ENCODE assay signal across 8 cellular contexts in the genomic region with DNA sequence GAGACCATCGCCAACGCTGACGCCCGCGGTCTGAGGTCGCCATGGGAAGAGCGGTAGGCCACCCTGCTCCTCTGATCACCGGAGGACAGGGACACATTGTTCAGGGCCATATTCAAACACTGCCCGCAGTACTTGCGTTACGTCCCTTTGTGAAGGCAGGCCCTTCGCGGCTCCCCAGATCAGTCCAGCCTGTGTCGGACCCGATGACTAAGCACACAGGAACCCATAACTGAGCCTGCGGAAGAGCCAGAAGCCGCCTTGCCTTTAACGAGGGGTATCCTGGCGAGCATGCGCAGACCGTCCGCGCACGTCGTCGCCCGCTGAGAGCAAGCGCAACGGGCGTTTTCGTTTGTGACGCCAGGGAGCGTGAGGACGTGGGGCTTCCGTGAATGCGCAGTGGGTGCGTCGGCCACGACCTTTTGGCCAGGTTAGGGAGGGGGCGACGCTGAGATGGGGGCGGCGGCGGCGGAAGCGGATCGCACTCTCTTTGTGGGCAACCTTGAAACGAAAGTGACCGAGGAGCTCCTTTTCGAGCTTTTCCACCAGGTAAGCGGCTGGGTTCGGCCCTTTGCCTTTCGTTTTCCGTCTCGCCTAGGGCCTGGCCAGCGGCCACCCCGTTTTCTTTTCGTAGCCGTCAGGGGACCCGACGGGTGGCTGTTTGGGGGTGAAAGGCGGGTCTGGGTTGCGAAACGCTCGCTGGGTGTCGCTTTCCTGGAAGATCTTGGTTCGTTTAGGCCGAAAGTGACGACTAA. TPM values are rescaled to one million over a fixed set of nuclear protein-coding genes. Genes with fewer than 3 reads are reported as not detected.
DNase-seq lines count a peak whose midpoint lies in the region; ATAC-seq and TF ChIP-seq lines count a peak whose summit lies in the region.

A gene with protein sequence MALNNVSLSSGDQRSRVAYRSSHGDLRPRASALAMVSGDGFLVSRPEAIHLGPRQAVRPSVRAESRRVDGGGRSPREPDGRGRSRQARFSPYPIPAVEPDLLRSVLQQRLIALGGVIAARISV (minus strand): TSS at position 290 of the 752 bp plus-strand sequence. CDS start 180 bp downstream, at position 110.
A gene with protein sequence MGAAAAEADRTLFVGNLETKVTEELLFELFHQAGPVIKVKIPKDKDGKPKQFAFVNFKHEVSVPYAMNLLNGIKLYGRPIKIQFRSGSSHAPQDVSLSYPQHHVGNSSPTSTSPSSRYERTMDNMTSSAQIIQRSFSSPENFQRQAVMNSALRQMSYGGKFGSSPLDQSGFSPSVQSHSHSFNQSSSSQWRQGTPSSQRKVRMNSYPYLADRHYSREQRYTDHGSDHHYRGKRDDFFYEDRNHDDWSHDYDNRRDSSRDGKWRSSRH (plus strand): TSS at position 445 of the 752 bp plus-strand sequence. CDS start 6 bp downstream, at position 451.

- intact Hi-C loops in dorsolateral prefrontal cortex (cut with DNase I) (loop anchor here (1.0 to 10.0 kb wide), 3 partner anchors 38 to 626 kb away; a partner anchor contains a TSS), right lobe of liver (cut with DNase I) (no loop called here)

- no peaks in the 10 kb centered on the region for H3K36me3 ChIP-seq in right lobe of liver

- peaks cover 0 to 47% (median 6%) of the 10 kb centered on the region in 4 donors for H3K4me1 ChIP-seq in right lobe of liver

- no peaks in the 10 kb centered on the region for H3K27me3 ChIP-seq in dorsolateral prefrontal cortex
- no peaks in the 10 kb centered on the region for H3K27me3 ChIP-seq in right lobe of liver

- TF ChIP-seq POLR2A in right lobe of liver (IDR thresholded peaks at IDR 0.05), result peak; percentile 98

- H3K4me3 ChIP-seq in dorsolateral prefrontal cortex (peak within 1 kb of the TSS; percentile 63 to 99 (median 89)), right lobe of liver (peak within 1 kb of the TSS; percentile 56 to 78 (median 64))

- no peaks in the 10 kb centered on the region for H3K9me3 ChIP-seq in right lobe of liver

- H3K27ac ChIP-seq in dorsolateral prefrontal cortex, result peak within 1 kb of the TSS; percentile 78 to 99 (median 96)
- peak within 1 kb of the TSS; percentile 97 to 99 (median 97) for H3K27ac ChIP-seq in right lobe of liver

- 0% methylated on average over 15 of the region's 69 CpGs for WGBS in right lobe of liver (ENCODE audit: insufficient coverage, low coverage, low lambda C conversion rate, missing lambda C conversion rate)

- peak in 32 of 56 donors; percentile 3 to 52 (median 22) for TF ChIP-seq CTCF in dorsolateral prefrontal cortex (IDR thresholded peaks at IDR 0.05 in 54 of 56, conservative IDR thresholded peaks at IDR 0.05 in 2 of 56; ENCODE audit: low read depth in 1 of 56, partially characterized antibody in 56 of 56)
- TF ChIP-seq CTCF in right lobe of liver (IDR thresholded peaks at IDR 0.05), result peak in 1 of 4 donors; percentile 5

- DNase-seq in CD1c-positive myeloid dendritic cell (ENCODE audit: extremely low spot score) (peak; percentile 100), NCI-H748 treated with DMSO at 0.1 percent for 48 hours (lab: John Stamatoyannopoulos, UW) (peak; percentile 82), dorsolateral prefrontal cortex (peak; percentile 92 to 96 (median 94)), right lobe of liver (peak; percentile 99)
- peak; percentile 97 for DNase-seq in activated CD4-positive, alpha-beta T cell treated with anti-CD3 and anti-CD28 coated beads, Interleukin-2, amount 50 U/mL, for 48 hours
- DNase-seq in stimulated activated CD4-positive, alpha-beta T cell treated with anti-CD3 and anti-CD28 coated beads, Interleukin-4, amount 100 ng/mL, for 4 hours, result peak; percentile 97 to 98

- ATAC-seq in GM19372 (IDR thresholded peaks at IDR 0.05; ENCODE audit: low read depth, unreplicated experiment) (peak; percentile 93), HG03558 (IDR thresholded peaks at IDR 0.05; ENCODE audit: extremely low read depth, unreplicated experiment) (peak; percentile 93), right lobe of liver (peak; percentile 92 to 96 (median 94))

RNA-seq across cellular contexts. Expression of the first gene that starts in this region (rescaled TPM):
- total RNA-seq in dorsolateral prefrontal cortex (10 to 100 TPM in 97 of 120 experiments, 1 to 10 TPM in 23; 6.3 to 33.8 (median 12.8) TPM), right lobe of liver (10 to 100 TPM in 3 of 6 experiments, 1 to 10 TPM in 3; 4.9 to 13.4 (median 8.6) TPM)

RNA-seq across cellular contexts. Expression of the second gene that starts in this region (rescaled TPM):
- total RNA-seq in dorsolateral prefrontal cortex (10 to 100 TPM in 117 of 120 experiments, 1 to 10 TPM in 3; 8.3 to 29.9 (median 17.0) TPM), right lobe of liver (10 to 100 TPM; 10.5 to 27.3 (median 15.3) TPM)

Comparison
In these comparisons a context has a peak if more than half of its experiments do, and no peak if none do; other contexts are left out.
1. Peak in every context shown above with its lines: DNase-seq, ATAC-seq, H3K4me3 ChIP-seq and H3K27ac ChIP-seq.
2. intact Hi-C loops: an anchor here in dorsolateral prefrontal cortex (1.0 to 10.0 kb wide); none called in right lobe of liver.